ENCODE assay signal across 21 cellular contexts in genomic region chr9:26951794-26952193, GRCh38. TPM values are rescaled to one million over a fixed set of nuclear protein-coding genes. Genes with fewer than 3 reads are reported as not detected.
DNase-seq lines count a peak whose midpoint lies in the region; ATAC-seq and TF ChIP-seq lines count a peak whose summit lies in the region.
"Had no signal": no experiment of that assay in that cellular context is flagged by ENCODE, and none has a peak within 500 bp of the region (broad histone marks: within the 10 kb centered on the region; RNA-seq: fewer than 3 reads in every experiment).

No MANE protein-coding gene starts in this region.

- H3K9me3 ChIP-seq in adipocyte (ENCODE audit: control insufficient read depth, low read length) (no peaks in the 10 kb centered on the region), osteoblast (ENCODE audit: low read depth, low read length) (no peaks in the 10 kb centered on the region)
- H3K9me3 ChIP-seq: Caco-2, HAP-1 had no signal

- H3K27ac ChIP-seq in osteoblast (ENCODE audit: low read depth, low read length), result no peak overlapping the region
- H3K27ac ChIP-seq: BLaER1, C4-2B had no signal

- DNase-seq in M059J (ENCODE audit: low read depth), result peak; percentile 17
- DNase-seq in adipocyte (ENCODE audit: low read depth), result peak; percentile 7
- no peak for DNase-seq in osteoblast (ENCODE audit: insufficient read length, low spot score, missing footprints)
- no peak for DNase-seq in iPS-NIHi7 (ENCODE audit: extremely low spot score)
- DNase-seq in NCI-H1417 (lab: John Stamatoyannopoulos, UW), result no peak
- DNase-seq: Caco-2; CD4-positive, CD25-positive, alpha-beta regulatory T cell; CD8-positive, alpha-beta T cell; DMS153; DND-41; EL; GDM1; GOT3; HFFc6 had no signal

- no peaks in the 10 kb centered on the region for H4K20me1 ChIP-seq in osteoblast (ENCODE audit: insufficient read depth, low read length)
- H4K20me1 ChIP-seq: BLaER1 had no signal

- H3K9ac ChIP-seq in adipocyte (ENCODE audit: low read length), result no peak overlapping the region
- H3K9ac ChIP-seq: BLaER1 had no signal

- H3K4me3 ChIP-seq in adipocyte (ENCODE audit: low read length) (no peak overlapping the region), osteoblast (ENCODE audit: insufficient read depth, low read length) (no peak overlapping the region)
- H3K4me3 ChIP-seq: BLaER1, GM12878, HAP-1 had no signal

- no peak for ATAC-seq in GM21717 (IDR thresholded peaks at IDR 0.05; ENCODE audit: unreplicated experiment)
- ATAC-seq: CD8-positive, alpha-beta T cell; GM12878 had no signal

- H3K27me3 ChIP-seq in adipocyte (replicated peaks; ENCODE audit: control insufficient read depth, insufficient read depth, low read length) (no peaks in the 10 kb centered on the region), osteoblast (ENCODE audit: insufficient read depth, low read length) (no peaks in the 10 kb centered on the region)

- H3K79me2 ChIP-seq in osteoblast (ENCODE audit: insufficient read depth, low read length), result peaks cover 7% of the 10 kb centered on the region

- peak overlapping the region; percentile 17 for H2AFZ ChIP-seq in osteoblast (ENCODE audit: low read length)

- TF ChIP-seq CTCF in osteoblast (IDR thresholded peaks at IDR 0.05; ENCODE audit: extremely low read depth, low read depth, low read length), result no peak

- H3K4me1 ChIP-seq in adipocyte (ENCODE audit: control insufficient read depth, insufficient read depth, low read length) (peaks cover 16% of the 10 kb centered on the region), osteoblast (ENCODE audit: insufficient read depth, low read length) (peaks cover 16% of the 10 kb centered on the region)
- H3K4me1 ChIP-seq: Caco-2 had no signal

- no peaks in the 10 kb centered on the region for H3K36me3 ChIP-seq in adipocyte (ENCODE audit: control insufficient read depth, insufficient read depth, low read length, severe bottlenecking)
- no peaks in the 10 kb centered on the region for H3K36me3 ChIP-seq in osteoblast (ENCODE audit: insufficient read depth, low read length)
- H3K36me3 ChIP-seq: BLaER1, HAP-1 had no signal

- no peak overlapping the region for H3K4me2 ChIP-seq in osteoblast (ENCODE audit: insufficient read depth, low read length)
- H3K4me2 ChIP-seq: BLaER1 had no signal

RNA-seq across cellular contexts. Expression of gene IFT74, which starts 4.4 kb away (rescaled TPM):
- 17.1 and 17.5 TPM in 2 replicates for total RNA-seq in M059J (2014; rRNA removed; shearing (Covaris generic))
- 19.2 and 19.9 TPM in 2 replicates for total RNA-seq in osteoblast

RNA-seq across cellular contexts. Expression of gene PLAA, which starts 4.8 kb away (rescaled TPM):
- 48.4 and 52.7 TPM in 2 replicates for total RNA-seq in M059J (2014; rRNA removed; shearing (Covaris generic))
- 42.3 and 44.5 TPM in 2 replicates for total RNA-seq in osteoblast

RNA-seq across cellular contexts. Expression of gene LRRC19, which starts 53.7 kb away (rescaled TPM):
- total RNA-seq in M059J (2014; rRNA removed; shearing (Covaris generic)), result not detected in 2 replicates
- under 0.01 TPM in 2 replicates for total RNA-seq in osteoblast
- total RNA-seq: A172; B cell; Caco-2; CD4-positive, CD25-positive, alpha-beta regulatory T cell; CD8-positive, alpha-beta T cell; GM12878; HFFc6 had no signal

RNA-seq across cellular contexts. Expression of gene CAAP1, which starts 59.2 kb away (rescaled TPM):
- 19.5 and 32.7 TPM in 2 replicates for total RNA-seq in M059J (2014; rRNA removed; shearing (Covaris generic))
- total RNA-seq in osteoblast, result 13.8 and 18.3 TPM in 2 replicates

Comparison
In these comparisons a context has a peak if more than half of its experiments do, and no peak if none do; other contexts are left out.
1. DNase-seq: peak in M059J (single experiment) and adipocyte (single experiment); none in osteoblast (single experiment), iPS-NIHi7 (single experiment) and NCI-H1417 (0 of 3).